ENCODE assay signal across 8 cellular contexts in genomic region chr20:31606928-31607639, GRCh38.
DNase-seq lines count a peak whose midpoint lies in the region; ATAC-seq and TF ChIP-seq lines count a peak whose summit lies in the region.

No MANE protein-coding gene starts in this region.

- H3K36me3 ChIP-seq in OCI-LY3 (replicated peaks; ENCODE audit: low read depth, low read length): no peaks in the 10 kb centered on the region
- no peaks in the 10 kb centered on the region for H3K36me3 ChIP-seq in muscle layer of duodenum (ENCODE audit: control insufficient read depth in 1 of 2, insufficient read depth in 2 of 2, low read length in 2 of 2)

- H4K20me1 ChIP-seq in OCI-LY3 (ENCODE audit: insufficient read depth, low read length): no peaks in the 10 kb centered on the region

- H3K79me2 ChIP-seq in OCI-LY3 (ENCODE audit: low read length): no peaks in the 10 kb centered on the region

- DNase-seq in SKM-1 treated with dmso at 0.1 percent for 144 hours (lab: John Stamatoyannopoulos, UW; ENCODE audit: unreplicated experiment) (peak; percentile 35), SKM-1 (lab: John Stamatoyannopoulos, UW; ENCODE audit: unreplicated experiment) (no peak), ecto neural progenitor cell (ENCODE audit: low spot score) (peak; percentile 66)

- H3K4me2 ChIP-seq in OCI-LY3 (ENCODE audit: low read length): peak overlapping the region; percentile 88; the same call in 1 of the 2 replicates

- H3K4me1 ChIP-seq in OCI-LY3 (ENCODE audit: low read length) (peaks cover 24% of the 10 kb centered on the region), muscle layer of duodenum (ENCODE audit: control insufficient read depth in 1 of 2, insufficient read depth in 2 of 2, low read length in 2 of 2) (peaks cover 5 to 17% of the 10 kb centered on the region in 2 donors)

- H3K27me3 ChIP-seq in OCI-LY3 (ENCODE audit: low read depth, low read length) (peaks cover 22% of the 10 kb centered on the region; the same call in 1 of the 2 replicates), muscle layer of duodenum (ENCODE audit: low read depth, low read length) (no peaks in the 10 kb centered on the region)

- H3K4me3 ChIP-seq in OCI-LY3 (ENCODE audit: low read length) (no peak overlapping the region), muscle layer of duodenum (ENCODE audit: low read depth in 1 of 2, low read length in 2 of 2) (peak overlapping the region; percentile 77 to 83)

- ATAC-seq in GM18511 (IDR thresholded peaks at IDR 0.05; ENCODE audit: unreplicated experiment) (no peak), GM18498 (IDR thresholded peaks at IDR 0.05; ENCODE audit: unreplicated experiment) (no peak), HG02678 (IDR thresholded peaks at IDR 0.05; ENCODE audit: unreplicated experiment) (no peak)

- H3K9me3 ChIP-seq in OCI-LY3 (ENCODE audit: insufficient read depth, low read length) (no peaks in the 10 kb centered on the region), muscle layer of duodenum (ENCODE audit: control insufficient read depth in 1 of 2, low read length in 2 of 2) (no peaks in the 10 kb centered on the region)

- no peak for TF ChIP-seq CTCF in OCI-LY3 (IDR thresholded peaks at IDR 0.05; ENCODE audit: low read depth, low read length)

- H3K9ac ChIP-seq in OCI-LY3 (ENCODE audit: low read length): no peak overlapping the region

- H2AFZ ChIP-seq in OCI-LY3 (ENCODE audit: low read depth, low read length): no peak overlapping the region

- H3K27ac ChIP-seq in OCI-LY3 (ENCODE audit: low read length) (no peak overlapping the region), muscle layer of duodenum (ENCODE audit: low read length) (peak overlapping the region; percentile 89)
